In the genomic region with DNA sequence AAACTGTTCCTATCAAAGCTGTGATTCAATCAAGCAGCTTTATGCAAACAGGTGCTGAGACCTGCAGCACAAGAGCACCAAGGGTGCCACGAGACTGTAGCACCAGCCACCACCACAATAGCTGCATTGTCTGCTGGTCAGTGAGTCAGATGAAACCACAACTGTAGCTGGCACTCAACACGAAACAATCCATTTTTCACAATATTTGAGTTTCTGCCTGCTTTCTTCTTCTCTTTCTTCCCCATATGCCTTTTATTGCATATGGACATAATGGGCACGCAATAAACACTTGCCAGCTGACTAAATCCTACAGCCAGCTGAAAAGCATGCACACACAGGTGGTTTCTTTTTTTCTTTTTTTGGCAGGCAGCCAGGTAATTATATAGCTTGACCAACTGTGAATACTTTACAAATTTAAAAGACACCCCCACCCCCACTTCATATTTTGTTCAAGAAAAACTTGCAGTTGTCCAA, we compare ENCODE assay signal across 9 cellular contexts. TPM values are rescaled to one million over a fixed set of nuclear protein-coding genes. Genes with fewer than 3 reads are reported as not detected.
A peak's percentile ranks its signal among the peaks of the same experiment; 100 is the strongest.
DNase-seq lines count a peak whose midpoint lies in the region; ATAC-seq, FAIRE-seq and TF ChIP-seq lines count a peak whose summit lies in the region.
"Had no signal": no experiment of that assay in that cellular context is flagged by ENCODE, and none has a peak within 500 bp of the region (broad histone marks: within the 10 kb centered on the region; RNA-seq: fewer than 3 reads in every experiment).

No MANE protein-coding gene starts in this region.

- H3K27ac ChIP-seq in body of pancreas (peak overlapping the region; percentile 30 to 75 (median 66)), pancreas (peak overlapping the region in 3 of 4 donors; percentile 29 to 80 (median 57)), gastroesophageal sphincter (no peak overlapping the region)

- H3K36me3 ChIP-seq in body of pancreas (replicated peaks in 1 of 2; ENCODE audit: insufficient read depth in 1 of 2, low read depth in 2 of 2): no peaks in the 10 kb centered on the region
- no peaks in the 10 kb centered on the region for H3K36me3 ChIP-seq in pancreas
- no peaks in the 10 kb centered on the region for H3K36me3 ChIP-seq in gastroesophageal sphincter

- 62 to 67% methylated on average over 3 of the region's 3 CpGs for WGBS in body of pancreas, 2 donors
- 63 to 71% methylated on average over 3 of the region's 3 CpGs for WGBS in pancreas, 2 donors
- 54 to 58% methylated on average over 3 of the region's 3 CpGs for WGBS in gastroesophageal sphincter (ENCODE audit: low coverage in 1 of 2), 2 donors

- DNase-seq in stimulated activated CD4-positive, alpha-beta T cell treated with anti-CD3 and anti-CD28 coated beads, Interleukin-1b, Interleukin-23, amount 100 ng/mL, for 48 hours: peak; percentile 4
- no peak for DNase-seq in stimulated activated CD4-positive, alpha-beta T cell treated with anti-CD3 and anti-CD28 coated beads, Interleukin-2, amount 100 ng/mL, for 24 hours
- DNase-seq in NCI-H2107 treated with DMSO at 0.1 percent for 48 hours (lab: John Stamatoyannopoulos, UW; ENCODE audit: unreplicated experiment): peak; percentile 68
- DNase-seq in body of pancreas: peak; percentile 25 to 65 (median 60)
- peak in 3 of 6 donors; percentile 27 to 39 (median 28) for DNase-seq in pancreas
- no peak for DNase-seq in central memory CD4-positive, alpha-beta T cell
- DNase-seq in cortex of kidney (lab: John Stamatoyannopoulos, UW): no peak

- intact Hi-C loops in body of pancreas (cut with DNase I) (no loop called here), pancreas (cut with DNase I) (no loop called here)

- H3K4me3 ChIP-seq in body of pancreas (no peak overlapping the region), pancreas (no peak overlapping the region), gastroesophageal sphincter (no peak overlapping the region)

- no peak for TF ChIP-seq EP300 in gastroesophageal sphincter (IDR thresholded peaks at IDR 0.05)

- peaks cover 10% of the 10 kb centered on the region for H3K4me1 ChIP-seq in body of pancreas
- H3K4me1 ChIP-seq in pancreas: no peaks in the 10 kb centered on the region
- peaks cover 0 to 23% (median 0%) of the 10 kb centered on the region in 3 donors for H3K4me1 ChIP-seq in gastroesophageal sphincter

- no peaks in the 10 kb centered on the region for H3K27me3 ChIP-seq in body of pancreas
- H3K27me3 ChIP-seq in pancreas: no peaks in the 10 kb centered on the region
- H3K27me3 ChIP-seq in gastroesophageal sphincter: no peaks in the 10 kb centered on the region

- ATAC-seq in body of pancreas (peak; percentile 89), pancreas (peak; percentile 82 to 97 (median 92)), gastroesophageal sphincter (no peak)

- FAIRE-seq in pancreas (lab: Jason Lieb, UNC): no peak

- TF ChIP-seq CTCF in body of pancreas (IDR thresholded peaks at IDR 0.05) (no peak), pancreas (IDR thresholded peaks at IDR 0.05) (no peak), gastroesophageal sphincter (IDR thresholded peaks at IDR 0.05) (no peak)

- TF ChIP-seq POLR2A in body of pancreas (IDR thresholded peaks at IDR 0.05): no peak
- no peak for TF ChIP-seq POLR2A in gastroesophageal sphincter (IDR thresholded peaks at IDR 0.05)

- H3K9me3 ChIP-seq in body of pancreas (no peaks in the 10 kb centered on the region), pancreas (no peaks in the 10 kb centered on the region), gastroesophageal sphincter (no peaks in the 10 kb centered on the region)

RNA-seq across cellular contexts. Expression of a gene that starts 16.6 kb away (rescaled TPM):
- total RNA-seq in body of pancreas (under 1 TPM; 0.33 to 0.78 TPM), pancreas (1 to 10 TPM in 1 of 6 donors, under 1 TPM in 5; 0.19 to 1.7 (median 0.69) TPM), gastroesophageal sphincter (10 to 100 TPM; 22.8 to 70.5 (median 42.0) TPM)
- 1 to 10 TPM in 1 of 2 donors, under 1 TPM in 1; 0.27 to 1.3 TPM for polyA plus RNA-seq in pancreas
- total RNA-seq: T-helper 1 cell treated with Interleukin-12 subunit alpha and Interleukin-12 subunit beta and Interleukin-4 antibody, amounts not matched to agents 30 ng/mL and 1 ng/mL, for 36 hours had no signal

Comparison
In these comparisons a context has a peak if more than half of its experiments do, and no peak if none do; other contexts are left out.
1. DNase-seq: peak in stimulated activated CD4-positive, alpha-beta T cell treated with anti-CD3 and anti-CD28 coated beads, Interleukin-1b, Interleukin-23, amount 100 ng/mL, for 48 hours (single experiment), NCI-H2107 treated with DMSO at 0.1 percent for 48 hours (single experiment) and body of pancreas (4 of 4); none in stimulated activated CD4-positive, alpha-beta T cell treated with anti-CD3 and anti-CD28 coated beads, Interleukin-2, amount 100 ng/mL, for 24 hours (0 of 2), central memory CD4-positive, alpha-beta T cell (single experiment) and cortex of kidney (single experiment).
2. H3K27ac ChIP-seq: peak in body of pancreas (4 of 4) and pancreas (3 of 4); none in gastroesophageal sphincter (0 of 4).
3. RNA of a gene that starts 16.6 kb away (total RNA-seq): 22.8 to 70.5 TPM in gastroesophageal sphincter; 0.33 to 0.78 TPM in body of pancreas and 0.19 to 1.7 TPM in pancreas; every median in the first group is over 4 times any median in the second.